9 cellular contexts compared by ENCODE assay signal in the genomic region with DNA sequence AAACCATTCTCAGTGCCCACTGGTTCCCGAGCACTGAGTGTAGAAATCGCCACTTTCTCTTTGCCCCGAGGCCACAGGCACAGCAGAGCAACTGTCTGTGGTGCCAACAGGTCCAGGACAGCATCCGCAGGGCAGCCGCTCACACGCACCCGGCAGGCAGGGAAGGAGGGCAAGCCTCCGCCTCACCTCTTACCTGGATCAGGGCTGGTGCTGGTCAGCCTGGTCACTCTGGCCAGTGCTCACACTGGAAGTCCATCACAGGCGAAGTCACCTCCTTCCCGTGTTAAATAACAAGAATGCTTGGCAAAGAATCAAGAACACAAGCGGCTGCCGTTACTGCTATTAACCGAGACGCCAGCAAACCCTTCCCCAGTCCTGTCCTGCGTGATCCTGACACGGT. TPM values are rescaled to one million over a fixed set of nuclear protein-coding genes. Genes with fewer than 3 reads are reported as not detected.
DNase-seq lines count a peak whose midpoint lies in the region; ATAC-seq and TF ChIP-seq lines count a peak whose summit lies in the region.
"Had no signal": no experiment of that assay in that cellular context is flagged by ENCODE, and none has a peak within 500 bp of the region (broad histone marks: within the 10 kb centered on the region; RNA-seq: fewer than 3 reads in every experiment).

No MANE protein-coding gene starts in this region.

- peak overlapping the region; percentile 97 for H3K4me3 Mint-ChIP-seq in T-helper 1 cell treated with Interleukin-12 subunit alpha and Interleukin-12 subunit beta and Interleukin-4 antibody, amounts not matched to agents 30 μg/mL and 1 μg/mL, for 36 hours
- peak overlapping the region; percentile 95 for H3K4me3 Mint-ChIP-seq in activated B cell treated with CpG ODN at 0.5 μM for 24 hours

- no peaks in the 10 kb centered on the region for H3K27me3 Mint-ChIP-seq in T-helper 1 cell treated with Interleukin-12 subunit alpha and Interleukin-12 subunit beta and Interleukin-4 antibody, amounts not matched to agents 30 μg/mL and 1 μg/mL, for 36 hours (ENCODE audit: low read depth)
- no peaks in the 10 kb centered on the region for H3K27me3 Mint-ChIP-seq in activated B cell treated with CpG ODN at 0.5 μM for 24 hours

- ATAC-seq in activated B cell treated with CpG ODN at 0.5 μM for 24 hours (ENCODE audit: low read depth) (no peak), right cardiac atrium (no peak), GM18907 (IDR thresholded peaks at IDR 0.05; ENCODE audit: unreplicated experiment) (no peak), foreskin keratinocyte (no peak), HG02763 (IDR thresholded peaks at IDR 0.05; ENCODE audit: unreplicated experiment) (no peak)

- H3K9me3 ChIP-seq in right cardiac atrium (ENCODE audit: control insufficient read depth, low read length): no peaks in the 10 kb centered on the region

- 45% methylated on average over 16 of the region's 16 CpGs for WGBS in right cardiac atrium

- DNase-seq in T-helper 1 cell (no peak), activated B cell treated with CpG ODN at 0.5 μM for 24 hours (no peak), right cardiac atrium (no peak), foreskin keratinocyte (no peak)

- intact Hi-C loops in activated B cell treated with CpG ODN at 0.5 μM for 24 hours (cut with micrococcal nuclease): loop anchor here (5.0 kb wide), 1 partner anchor 39 kb away; a partner anchor contains a TSS
- intact Hi-C loops in right cardiac atrium (cut with DNase I): no loop called here

- H3K27ac ChIP-seq in right cardiac atrium (ENCODE audit: low read length) (peak overlapping the region; percentile 43), skin epidermis (peak overlapping the region in 10 of 21 experiments; percentile 9 to 97 (median 56)), foreskin keratinocyte (no peak overlapping the region)

- POLR2A ChIA-PET in activated B cell treated with CpG ODN at 0.5 μM for 24 hours (lab: Charles Lee): interaction anchor here (0.6 to 6.5 kb wide), 15 partner anchors 10 to 497 kb away, joined by 3 to 132 read pairs (median 12); a partner anchor contains a TSS

- CTCF ChIA-PET in activated B cell treated with CpG ODN at 0.5 μM for 24 hours (lab: Charles Lee): interaction anchor here (1.2 to 4.0 kb wide), 2 partner anchors 23 to 32 kb away, joined by 4 to 22 read pairs; a partner anchor contains a TSS

- peak overlapping the region; percentile 97 for H3K27ac Mint-ChIP-seq in T-helper 1 cell treated with Interleukin-12 subunit alpha and Interleukin-12 subunit beta and Interleukin-4 antibody, amounts not matched to agents 30 μg/mL and 1 μg/mL, for 36 hours
- H3K27ac Mint-ChIP-seq in activated B cell treated with CpG ODN at 0.5 μM for 24 hours: peak overlapping the region; percentile 92

- H3K4me3 ChIP-seq in right cardiac atrium (ENCODE audit: low read length): peak overlapping the region; percentile 82
- peak overlapping the region; percentile 55 to 97 (median 83) for H3K4me3 ChIP-seq in skin epidermis

- no peaks in the 10 kb centered on the region for H3K9me3 Mint-ChIP-seq in T-helper 1 cell treated with Interleukin-12 subunit alpha and Interleukin-12 subunit beta and Interleukin-4 antibody, amounts not matched to agents 30 μg/mL and 1 μg/mL, for 36 hours
- H3K9me3 Mint-ChIP-seq in activated B cell treated with CpG ODN at 0.5 μM for 24 hours: no peaks in the 10 kb centered on the region

- peaks cover 27% of the 10 kb centered on the region for H3K36me3 Mint-ChIP-seq in T-helper 1 cell treated with Interleukin-12 subunit alpha and Interleukin-12 subunit beta and Interleukin-4 antibody, amounts not matched to agents 30 μg/mL and 1 μg/mL, for 36 hours (ENCODE audit: low read depth)
- peaks cover 53% of the 10 kb centered on the region for H3K36me3 Mint-ChIP-seq in activated B cell treated with CpG ODN at 0.5 μM for 24 hours (ENCODE audit: low read depth)

- no peaks in the 10 kb centered on the region for H3K27me3 ChIP-seq in right cardiac atrium (ENCODE audit: control insufficient read depth, insufficient read depth)
- no peaks in the 10 kb centered on the region for H3K27me3 ChIP-seq in foreskin keratinocyte

- peaks cover 15% of the 10 kb centered on the region for H3K4me1 Mint-ChIP-seq in T-helper 1 cell treated with Interleukin-12 subunit alpha and Interleukin-12 subunit beta and Interleukin-4 antibody, amounts not matched to agents 30 μg/mL and 1 μg/mL, for 36 hours (ENCODE audit: low read depth)
- H3K4me1 Mint-ChIP-seq in activated B cell treated with CpG ODN at 0.5 μM for 24 hours: peaks cover 37% of the 10 kb centered on the region

- peaks cover 12% of the 10 kb centered on the region for H3K4me1 ChIP-seq in right cardiac atrium (ENCODE audit: control insufficient read depth, insufficient read depth, low read length)
- peaks cover 8% of the 10 kb centered on the region for H3K4me1 ChIP-seq in foreskin keratinocyte

- TF ChIP-seq CTCF in activated B cell treated with CpG ODN at 0.5 μM for 24 hours (IDR thresholded peaks at IDR 0.05) (no peak), foreskin keratinocyte (conservative IDR thresholded peaks at IDR 0.05) (no peak)

RNA-seq across cellular contexts. Expression of a gene that starts 13.7 kb away (rescaled TPM):
- total RNA-seq in activated B cell treated with CpG ODN at 0.5 μM for 24 hours: 1.5 and 2.2 TPM in 2 replicates
- 10 to 100 TPM; 34.2 to 40.8 (median 36.4) TPM for total RNA-seq in right cardiac atrium
- 42.7 TPM for polyA plus RNA-seq in right cardiac atrium
- total RNA-seq in foreskin keratinocyte: 0.07 and 0.21 TPM in 2 replicates
- polyA plus RNA-seq in foreskin keratinocyte: 0.18 and 0.19 TPM in 2 replicates

RNA-seq across cellular contexts. Expression of a gene that starts 16.6 kb away (rescaled TPM):
- 13.7 and 15.9 TPM in 2 replicates for total RNA-seq in activated B cell treated with CpG ODN at 0.5 μM for 24 hours
- 10 to 100 TPM in 1 of 4 donors, 1 to 10 TPM in 3; 4.5 to 14.1 (median 7.7) TPM for total RNA-seq in right cardiac atrium
- 14.7 TPM for polyA plus RNA-seq in right cardiac atrium
- not detected in 2 replicates for total RNA-seq in foreskin keratinocyte
- not detected in 2 replicates for polyA plus RNA-seq in foreskin keratinocyte
- total RNA-seq: H4 had no signal

RNA-seq across cellular contexts. Expression of a gene that starts 22.2 kb away (rescaled TPM):
- total RNA-seq in activated B cell treated with CpG ODN at 0.5 μM for 24 hours: not detected in 2 replicates
- 10 to 100 TPM in 3 of 4 donors, 1 to 10 TPM in 1; 8.3 to 22.8 (median 16.9) TPM for total RNA-seq in right cardiac atrium
- polyA plus RNA-seq in right cardiac atrium: 41.0 TPM
- total RNA-seq in foreskin keratinocyte: not detected in 2 replicates
- not detected in 2 replicates for polyA plus RNA-seq in foreskin keratinocyte
- total RNA-seq: H4 had no signal

RNA-seq across cellular contexts. Expression of a gene that starts 31.9 kb away (rescaled TPM):
- 5.3 and 6.9 TPM in 2 replicates for total RNA-seq in activated B cell treated with CpG ODN at 0.5 μM for 24 hours
- total RNA-seq in right cardiac atrium: not detected
- not detected for polyA plus RNA-seq in right cardiac atrium
- total RNA-seq in foreskin keratinocyte: not detected in 2 replicates
- not detected in 2 replicates for polyA plus RNA-seq in foreskin keratinocyte
- total RNA-seq: H4 had no signal

RNA-seq across cellular contexts. Expression of a gene that starts 38.2 kb away (rescaled TPM):
- total RNA-seq in activated B cell treated with CpG ODN at 0.5 μM for 24 hours (not detected in 2 replicates), right cardiac atrium (1 to 10 TPM in 2 of 4 donors, under 1 TPM in 2; 0.32 to 1.3 (median 0.87) TPM), foreskin keratinocyte (not detected in 2 replicates)
- polyA plus RNA-seq in right cardiac atrium (2.1 TPM), foreskin keratinocyte (not detected in 2 replicates)
- total RNA-seq: H4 had no signal

Comparison
In these comparisons a context has a peak if more than half of its experiments do, and no peak if none do; other contexts are left out.
1. RNA of a gene that starts 13.7 kb away (total RNA-seq): 34.2 to 40.8 TPM in right cardiac atrium; 1.5 to 2.2 TPM in activated B cell treated with CpG ODN at 0.5 μM for 24 hours and 0.07 to 0.21 TPM in foreskin keratinocyte; every median in the first group is over 10 times any median in the second.